6 cellular contexts compared by ENCODE assay signal in the genomic region with DNA sequence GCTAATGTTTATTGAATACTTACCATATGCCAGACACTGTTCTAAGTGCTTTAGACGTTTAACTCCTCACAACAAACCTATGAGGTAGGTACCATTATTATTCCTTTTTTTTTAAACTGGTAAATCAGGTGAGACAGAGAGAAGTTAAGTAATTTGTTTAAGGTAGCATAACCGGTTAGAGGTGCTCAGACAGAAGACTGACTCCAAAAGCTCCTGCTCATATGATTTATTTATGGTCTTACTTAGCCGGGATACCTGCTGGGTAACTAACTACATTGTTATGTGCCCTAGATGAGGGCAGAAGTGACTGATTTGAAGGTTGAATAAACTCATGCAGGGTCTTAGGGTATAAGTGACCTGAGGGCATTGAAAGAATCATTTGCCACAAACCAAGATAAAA. TPM values are rescaled to one million over a fixed set of nuclear protein-coding genes. Genes with fewer than 3 reads are reported as not detected.
"Had no signal": no experiment of that assay in that cellular context is flagged by ENCODE, and none has a peak within 500 bp of the region (broad histone marks: within the 10 kb centered on the region; RNA-seq: fewer than 3 reads in every experiment).

No MANE protein-coding gene starts in this region.

RNA-seq across cellular contexts. Expression of a gene that starts 16.9 kb away (rescaled TPM):
- total RNA-seq: kidney, left lobe of liver, left ventricle myocardium superior, mesenteric fat pad, mononuclear cell, myocyte had no signal
